21 cellular contexts compared by ENCODE assay signal in genomic region chr2:177460973-177461585, GRCh38.
"Had no signal": no experiment of that assay in that cellular context is flagged by ENCODE, and none has a peak within 500 bp of the region (broad histone marks: within the 10 kb centered on the region; RNA-seq: fewer than 3 reads in every experiment).

No MANE protein-coding gene starts in this region.

- H3K36me3 ChIP-seq: uterus had no signal

- H3K9me3 Mint-ChIP-seq: natural killer cell had no signal

- H3K27ac Mint-ChIP-seq: activated CD4-positive, alpha-beta memory T cell treated with anti-CD3 and anti-CD28 coated beads, Interleukin-2, amount 10 ng/mL, durations not matched to agents 7 days and 5 days; activated CD4-positive, alpha-beta T cell treated with anti-CD3 and anti-CD28 coated beads, Interleukin-2, amount 10 ng/mL, durations not matched to agents 7 days and 5 days; activated naive CD8-positive, alpha-beta T cell; dendritic cell treated with granulocyte-macrophage colony-stimulating factor and Interleukin-4, amounts not matched to agents 40 ng/mL and 50 ng/mL, for 4 days; endodermal cell; memory B cell; natural killer cell; WTC11 had no signal

- DNase-seq: activated CD4-positive, alpha-beta memory T cell treated with anti-CD3 and anti-CD28 coated beads, Interleukin-2, amount 10 ng/mL, durations not matched to agents 7 days and 5 days; activated CD4-positive, alpha-beta T cell treated with anti-CD3 and anti-CD28 coated beads for 1 hour; activated CD4-positive, alpha-beta T cell treated with anti-CD3 and anti-CD28 coated beads, Interleukin-2, amount 10 ng/mL, durations not matched to agents 7 days and 5 days; activated CD8-positive, alpha-beta memory T cell treated with anti-CD3 and anti-CD28 coated beads, Interleukin-2, amount 50 U/mL, for 48 hours; activated naive CD4-positive, alpha-beta T cell; activated T-cell treated with anti-CD3 and anti-CD28 coated beads, Interleukin-2, amount 50 U/mL, for 48 hours; anterior cingulate cortex; endodermal cell; foreskin fibroblast; heart right ventricle; natural killer cell; spleen; stimulated activated naive CD4-positive, alpha-beta T cell treated with Interleukin-2 at 50 U/mL for 16 hours; testis; uterus had no signal

- H3K4me1 ChIP-seq: heart right ventricle, right atrium auricular region, spleen, testis had no signal

- H3K4me3 Mint-ChIP-seq: activated CD4-positive, alpha-beta memory T cell treated with anti-CD3 and anti-CD28 coated beads, Interleukin-2, amount 10 ng/mL, durations not matched to agents 7 days and 5 days; activated CD4-positive, alpha-beta T cell treated with anti-CD3 and anti-CD28 coated beads, Interleukin-2, amount 10 ng/mL, durations not matched to agents 7 days and 5 days; activated naive CD8-positive, alpha-beta T cell; central memory CD8-positive, alpha-beta T cell; dendritic cell treated with granulocyte-macrophage colony-stimulating factor and Interleukin-4, amounts not matched to agents 40 ng/mL and 50 ng/mL, for 4 days; endodermal cell; memory B cell; natural killer cell; WTC11 had no signal

- H3K27me3 Mint-ChIP-seq: activated CD4-positive, alpha-beta memory T cell treated with anti-CD3 and anti-CD28 coated beads, Interleukin-2, amount 10 ng/mL, durations not matched to agents 7 days and 5 days; activated CD4-positive, alpha-beta T cell treated with anti-CD3 and anti-CD28 coated beads, Interleukin-2, amount 10 ng/mL, durations not matched to agents 7 days and 5 days; activated naive CD8-positive, alpha-beta T cell; central memory CD8-positive, alpha-beta T cell; dendritic cell treated with granulocyte-macrophage colony-stimulating factor and Interleukin-4, amounts not matched to agents 40 ng/mL and 50 ng/mL, for 4 days; memory B cell had no signal

- H3K9me3 ChIP-seq: right atrium auricular region, testis, uterus had no signal

- H3K27ac ChIP-seq: heart right ventricle, right atrium auricular region, spleen, testis, uterus had no signal

- H3K4me3 ChIP-seq: heart right ventricle, right atrium auricular region, spleen, testis, uterus had no signal

- H3K27me3 ChIP-seq: heart right ventricle, right atrium auricular region, spleen, testis, uterus had no signal

- H3K4me1 Mint-ChIP-seq: activated CD4-positive, alpha-beta memory T cell treated with anti-CD3 and anti-CD28 coated beads, Interleukin-2, amount 10 ng/mL, durations not matched to agents 7 days and 5 days; activated CD4-positive, alpha-beta T cell treated with anti-CD3 and anti-CD28 coated beads, Interleukin-2, amount 10 ng/mL, durations not matched to agents 7 days and 5 days; endodermal cell; memory B cell; natural killer cell; WTC11 had no signal
